Comparison of ENCODE assay signal across 9 cellular contexts in genomic region chr13:108077284-108077683, GRCh38.
"Had no signal": no experiment of that assay in that cellular context is flagged by ENCODE, and none has a peak within 500 bp of the region (broad histone marks: within the 10 kb centered on the region; RNA-seq: fewer than 3 reads in every experiment).

No MANE protein-coding gene starts in this region.

- H3K4me3 ChIP-seq: GM23248, HAP-1, K562 had no signal

- H3K4me1 ChIP-seq: HAP-1 had no signal

- H3K27ac ChIP-seq: GM23248, HL-60 had no signal

- ATAC-seq: HCT116, K562 had no signal

- H2AFZ ChIP-seq: GM23248 had no signal

- H3K36me3 ChIP-seq: HAP-1 had no signal

- FAIRE-seq: K562 had no signal

- DNase-seq: GM23248, GOT3, H7, IMR-90, KG1 had no signal

- H3K9ac ChIP-seq: GM23248 had no signal
